In the genomic region with DNA sequence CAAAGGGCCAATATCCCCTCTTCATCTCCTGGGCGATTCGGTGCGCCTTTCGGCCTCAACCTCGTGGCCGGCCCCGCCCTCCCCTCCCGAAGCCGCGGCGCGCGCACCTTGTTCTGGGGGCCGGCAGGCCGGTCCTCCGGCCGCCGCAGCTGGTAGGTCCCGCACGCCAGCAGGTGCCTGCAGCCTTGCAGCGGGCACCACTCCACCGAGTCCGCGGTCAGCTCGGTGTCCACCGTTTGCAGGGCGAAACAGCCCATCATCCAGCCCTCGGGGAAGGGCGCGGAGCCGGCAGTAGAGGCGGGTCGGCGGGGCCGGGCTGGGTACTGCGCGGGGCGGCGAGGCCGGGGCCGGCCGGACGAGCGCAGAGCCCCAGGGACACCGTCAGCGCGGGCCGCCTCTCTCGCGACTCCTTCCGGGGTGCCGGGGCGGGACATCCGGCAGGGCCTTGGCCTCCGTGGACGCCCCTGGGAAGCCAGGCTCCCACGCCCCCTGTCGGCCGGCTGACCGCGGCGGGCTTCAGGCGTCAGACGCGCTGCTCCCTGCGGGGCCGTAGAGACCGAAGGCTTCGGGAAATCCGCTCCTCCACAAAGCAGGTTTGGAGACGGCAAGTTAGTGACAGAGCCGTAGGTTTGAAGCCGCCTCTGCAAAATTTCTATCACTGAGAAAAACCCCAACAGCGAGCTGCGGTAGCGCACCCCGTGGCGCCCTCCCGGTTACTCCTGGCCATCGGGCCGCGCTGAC, we compare ENCODE assay signal across 8 cellular contexts. TPM values are rescaled to one million over a fixed set of nuclear protein-coding genes. Genes with fewer than 3 reads are reported as not detected.
DNase-seq lines count a peak whose midpoint lies in the region; ATAC-seq and TF ChIP-seq lines count a peak whose summit lies in the region.

A gene (minus strand): TSS at position 408 of the 741 bp plus-strand sequence. CDS start 148 bp downstream, at position 260.

- peak; percentile 93 for ATAC-seq in GM19351 (IDR thresholded peaks at IDR 0.05; ENCODE audit: unreplicated experiment)
- ATAC-seq in HG03521 (IDR thresholded peaks at IDR 0.05; ENCODE audit: unreplicated experiment), result peak; percentile 90

- peak within 1 kb of the TSS in 55 of 59 donors; percentile 0 to 91 (median 74) for H3K27ac ChIP-seq in dorsolateral prefrontal cortex

- H3K4me3 ChIP-seq in dorsolateral prefrontal cortex, result peak within 1 kb of the TSS; percentile 60 to 100 (median 92)
- H3K4me3 ChIP-seq in lower leg skin (ENCODE audit: low read depth, poor library complexity, severe bottlenecking), result peak within 1 kb of the TSS; percentile 83

- intact Hi-C loops in dorsolateral prefrontal cortex (cut with DNase I), result loop anchor here (1.0 to 5.0 kb wide), 2 partner anchors 27 to 39 kb away; a partner anchor contains a TSS
- intact Hi-C loops in lower leg skin (cut with DNase I; ENCODE audit: low total_unique reads), result no loop called here

- TF ChIP-seq CTCF in dorsolateral prefrontal cortex (IDR thresholded peaks at IDR 0.05 in 54 of 56, conservative IDR thresholded peaks at IDR 0.05 in 2 of 56; ENCODE audit: low read depth in 1 of 56, partially characterized antibody in 56 of 56), result peak in 55 of 56 donors; percentile 85 to 100 (median 97)
- TF ChIP-seq CTCF in lower leg skin (IDR thresholded peaks at IDR 0.05), result peak in 1 of 3 donors; percentile 73

- TF ChIP-seq POLR2A in lower leg skin (IDR thresholded peaks at IDR 0.05), result no peak

- DNase-seq in CD1c-positive myeloid dendritic cell (ENCODE audit: extremely low spot score) (peak; percentile 97), NCI-H748 (lab: John Stamatoyannopoulos, UW; ENCODE audit: unreplicated experiment) (peak; percentile 95), dorsolateral prefrontal cortex (peak; percentile 92 to 99 (median 96)), lower leg skin (ENCODE audit: low spot score in 2 of 2) (peak; percentile 87 to 98)
- DNase-seq in activated CD4-positive, alpha-beta T cell treated with anti-CD3 and anti-CD28 coated beads, Interleukin-2, amount 50 U/mL, for 48 hours, result peak; percentile 98
- peak; percentile 94 to 96 for DNase-seq in stimulated activated CD4-positive, alpha-beta T cell treated with anti-CD3 and anti-CD28 coated beads, Interleukin-4, amount 100 ng/mL, for 48 hours (ENCODE audit: low read depth in 2 of 2)

- no peaks in the 10 kb centered on the region for H3K27me3 ChIP-seq in dorsolateral prefrontal cortex

- 3 to 4% methylated on average over 27 to 45 of the region's 82 CpGs for WGBS in lower leg skin, 2 donors

RNA-seq across cellular contexts. Expression of the gene that starts here (rescaled TPM):
- total RNA-seq in dorsolateral prefrontal cortex (10 to 100 TPM; 29.0 to 72.8 (median 45.7) TPM), lower leg skin (10 to 100 TPM; 27.5 to 46.0 (median 34.7) TPM)

Comparison
In these comparisons a context has a peak if more than half of its experiments do, and no peak if none do; other contexts are left out.
1. Peak in every context shown above with its lines: DNase-seq, ATAC-seq, H3K4me3 ChIP-seq and H3K27ac ChIP-seq.